In the genomic region with DNA sequence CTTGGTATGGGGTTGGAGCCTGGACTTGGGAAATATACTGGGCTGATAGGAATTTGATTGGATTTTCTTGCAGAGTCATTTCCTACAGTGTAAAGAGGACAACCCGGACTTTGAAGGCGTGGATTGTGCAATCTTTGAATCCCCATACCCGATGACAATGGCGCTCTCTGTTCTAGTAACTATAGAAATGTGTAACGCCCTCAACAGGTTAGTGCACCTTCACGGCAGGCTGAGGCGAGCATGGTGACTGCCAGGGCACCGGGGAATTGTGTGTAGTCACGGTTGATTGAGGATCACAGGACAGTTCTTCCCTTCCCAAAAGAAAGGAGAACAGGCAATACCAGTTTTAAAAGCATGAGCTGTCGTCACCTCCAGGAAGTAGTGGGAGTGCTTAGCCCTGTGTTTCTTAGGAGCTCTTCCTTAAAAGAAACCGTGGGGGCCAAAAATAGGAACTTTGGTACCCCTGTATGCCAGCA, we compare ENCODE assay signal across 14 cellular contexts. TPM values are rescaled to one million over a fixed set of nuclear protein-coding genes. Genes with fewer than 3 reads are reported as not detected.
DNase-seq lines count a peak whose midpoint lies in the region; ATAC-seq and TF ChIP-seq lines count a peak whose summit lies in the region.
"Had no signal": no experiment of that assay in that cellular context is flagged by ENCODE, and none has a peak within 500 bp of the region (broad histone marks: within the 10 kb centered on the region; RNA-seq: fewer than 3 reads in every experiment).

No MANE protein-coding gene starts in this region.

- H3K4me3 ChIP-seq in esophagus (ENCODE audit: low read depth in 1 of 2, low read length in 2 of 2), result no peak overlapping the region
- H3K4me3 ChIP-seq in naive thymus-derived CD4-positive, alpha-beta T cell (ENCODE audit: low read length), result no peak overlapping the region
- H3K4me3 ChIP-seq: SJCRH30 had no signal

- ATAC-seq in naive thymus-derived CD4-positive, alpha-beta T cell, result no peak
- ATAC-seq in GM18519 (IDR thresholded peaks at IDR 0.05; ENCODE audit: low FRiP score, unreplicated experiment), result no peak
- ATAC-seq in HG03097 (IDR thresholded peaks at IDR 0.05; ENCODE audit: low FRiP score, unreplicated experiment), result no peak

- H3K4me3 Mint-ChIP-seq in naive thymus-derived CD4-positive, alpha-beta T cell, result no peak overlapping the region
- H3K4me3 Mint-ChIP-seq: CD4-positive, CD25-positive, alpha-beta regulatory T cell had no signal

- H3K9me3 ChIP-seq in esophagus (ENCODE audit: control insufficient read depth in 2 of 2, insufficient read depth in 1 of 2, low read depth in 1 of 2, low read length in 1 of 2), result peaks cover 0 to 3% of the 10 kb centered on the region in 2 donors
- no peaks in the 10 kb centered on the region for H3K9me3 ChIP-seq in naive thymus-derived CD4-positive, alpha-beta T cell (ENCODE audit: control insufficient read depth in 2 of 3, low read length in 3 of 3)
- H3K9me3 ChIP-seq: SJCRH30 had no signal

- H3K36me3 ChIP-seq in esophagus (ENCODE audit: control insufficient read depth in 2 of 2, insufficient read depth in 2 of 2, low read length in 1 of 2), result peaks cover 28 to 56% of the 10 kb centered on the region in 2 donors
- peaks cover 27 to 84% (median 59%) of the 10 kb centered on the region in 3 experiments for H3K36me3 ChIP-seq in naive thymus-derived CD4-positive, alpha-beta T cell (ENCODE audit: control insufficient read depth in 2 of 3, insufficient read depth in 3 of 3, low read length in 3 of 3)

- H3K27ac Mint-ChIP-seq in naive thymus-derived CD4-positive, alpha-beta T cell, result peak overlapping the region in 1 of 9 donors; percentile 26

- peak; percentile 47 for DNase-seq in MV-4-11 (lab: John Stamatoyannopoulos, UW)
- DNase-seq in occipital lobe (lab: John Stamatoyannopoulos, UW), result peak; percentile 12
- no peak for DNase-seq in globus pallidus (ENCODE audit: low spot score)
- DNase-seq in naive thymus-derived CD4-positive, alpha-beta T cell, result no peak
- DNase-seq: activated CD4-positive, alpha-beta T cell treated with anti-CD3 and anti-CD28 coated beads, Interleukin-2, amount 50 U/mL, for 4 hours; CD4-positive, CD25-positive, alpha-beta regulatory T cell; erythroblast; NCI-H2081; SJCRH30; stimulated activated CD8-positive, alpha-beta memory T cell treated with anti-CD3 and anti-CD28 coated beads, Interleukin-4, amount 100 ng/mL, for 48 hours had no signal

- peaks cover 20 to 53% (median 42%) of the 10 kb centered on the region in 5 donors for H3K36me3 Mint-ChIP-seq in naive thymus-derived CD4-positive, alpha-beta T cell

- no peaks in the 10 kb centered on the region for H3K9me3 Mint-ChIP-seq in naive thymus-derived CD4-positive, alpha-beta T cell
- H3K9me3 Mint-ChIP-seq: CD4-positive, CD25-positive, alpha-beta regulatory T cell had no signal

- no peaks in the 10 kb centered on the region for H3K27me3 Mint-ChIP-seq in naive thymus-derived CD4-positive, alpha-beta T cell
- H3K27me3 Mint-ChIP-seq: CD4-positive, CD25-positive, alpha-beta regulatory T cell had no signal

- no peaks in the 10 kb centered on the region for H3K27me3 ChIP-seq in esophagus (ENCODE audit: control insufficient read depth in 1 of 2, insufficient read depth in 2 of 2, low read length in 2 of 2)
- H3K27me3 ChIP-seq in naive thymus-derived CD4-positive, alpha-beta T cell (ENCODE audit: control insufficient read depth in 2 of 2, insufficient read depth in 2 of 2, low read length in 2 of 2), result no peaks in the 10 kb centered on the region
- H3K27me3 ChIP-seq: SJCRH30 had no signal

- intact Hi-C loops in naive thymus-derived CD4-positive, alpha-beta T cell (cut with micrococcal nuclease), result no loop called here

- H3K4me1 Mint-ChIP-seq in naive thymus-derived CD4-positive, alpha-beta T cell, result peaks cover 8 to 39% (median 22%) of the 10 kb centered on the region in 7 donors

- peaks cover 3 to 38% of the 10 kb centered on the region in 2 donors for H3K4me1 ChIP-seq in esophagus (ENCODE audit: control insufficient read depth in 2 of 2, insufficient read depth in 2 of 2, low read length in 1 of 2)
- peaks cover 0 to 17% of the 10 kb centered on the region in 2 donors for H3K4me1 ChIP-seq in naive thymus-derived CD4-positive, alpha-beta T cell (ENCODE audit: control insufficient read depth in 2 of 2, insufficient read depth in 2 of 2, low read length in 2 of 2)
- H3K4me1 ChIP-seq: SJCRH30 had no signal

- CTCF ChIA-PET in naive thymus-derived CD4-positive, alpha-beta T cell (lab: Charles Lee), result no interaction called here

- WGBS in esophagus, 2 donors, result 48 to 53% methylated on average over 11 of the region's 11 CpGs

- POLR2A ChIA-PET in naive thymus-derived CD4-positive, alpha-beta T cell (lab: Charles Lee), result no interaction called here

- no peak; the same call in 1 of the 2 replicates for TF ChIP-seq CTCF in C4-2B (conservative IDR thresholded peaks at IDR 0.05)

- peak overlapping the region; percentile 87 for H3K27ac ChIP-seq in C4-2B
- H3K27ac ChIP-seq in esophagus (ENCODE audit: low read depth in 2 of 2, low read length in 1 of 2), result peak overlapping the region; percentile 94 to 97
- no peak overlapping the region for H3K27ac ChIP-seq in naive thymus-derived CD4-positive, alpha-beta T cell (ENCODE audit: low read depth, low read length)
- H3K27ac ChIP-seq: SJCRH30 had no signal

RNA-seq across cellular contexts. Expression of a gene that starts 58.3 kb away (rescaled TPM):
- 10 to 100 TPM; 49.6 to 75.8 TPM for polyA plus RNA-seq in esophagus
- total RNA-seq in occipital lobe, result 45.5 TPM
- 10 to 100 TPM; 40.9 to 71.7 (median 59.7) TPM for total RNA-seq in naive thymus-derived CD4-positive, alpha-beta T cell
- 10 to 100 TPM; 26.6 to 28.3 TPM for polyA plus RNA-seq in naive thymus-derived CD4-positive, alpha-beta T cell

Comparison
In these comparisons a context has a peak if more than half of its experiments do, and no peak if none do; other contexts are left out.
1. DNase-seq: peak in MV-4-11 (single experiment) and occipital lobe (single experiment); none in globus pallidus (single experiment) and naive thymus-derived CD4-positive, alpha-beta T cell (0 of 9).